In the genomic region with DNA sequence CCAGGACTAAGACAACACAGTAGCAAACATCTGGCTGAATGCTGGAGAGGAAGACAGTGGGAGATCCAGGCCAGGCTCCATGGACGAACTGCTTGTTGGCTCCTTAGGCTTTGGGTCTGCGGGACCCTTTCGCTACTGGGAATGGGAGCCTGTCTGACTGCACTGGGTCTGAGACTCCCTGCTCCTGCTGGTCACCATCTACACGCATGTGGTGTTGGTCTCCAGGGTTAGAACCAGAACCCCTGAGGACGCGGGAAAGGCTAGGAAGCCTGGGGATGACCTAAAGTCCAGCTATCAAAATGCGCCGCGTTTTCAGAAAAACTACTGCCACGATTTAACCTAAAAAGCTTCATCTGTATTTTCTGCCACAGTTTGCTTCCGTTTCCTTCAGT, we compare ENCODE assay signal across 1 cellular context.
TF ChIP-seq lines count a peak whose summit lies in the region.

No MANE protein-coding gene starts in this region.

TF ChIP-seq in SK-N-SH treated with all-trans-retinoic acid at 6 μM for 48 hours, 23 proteins besides CTCF, POLR2A, EP300 and RAD21 (continued from another document):
- TF ChIP-seq, protein P1, sequence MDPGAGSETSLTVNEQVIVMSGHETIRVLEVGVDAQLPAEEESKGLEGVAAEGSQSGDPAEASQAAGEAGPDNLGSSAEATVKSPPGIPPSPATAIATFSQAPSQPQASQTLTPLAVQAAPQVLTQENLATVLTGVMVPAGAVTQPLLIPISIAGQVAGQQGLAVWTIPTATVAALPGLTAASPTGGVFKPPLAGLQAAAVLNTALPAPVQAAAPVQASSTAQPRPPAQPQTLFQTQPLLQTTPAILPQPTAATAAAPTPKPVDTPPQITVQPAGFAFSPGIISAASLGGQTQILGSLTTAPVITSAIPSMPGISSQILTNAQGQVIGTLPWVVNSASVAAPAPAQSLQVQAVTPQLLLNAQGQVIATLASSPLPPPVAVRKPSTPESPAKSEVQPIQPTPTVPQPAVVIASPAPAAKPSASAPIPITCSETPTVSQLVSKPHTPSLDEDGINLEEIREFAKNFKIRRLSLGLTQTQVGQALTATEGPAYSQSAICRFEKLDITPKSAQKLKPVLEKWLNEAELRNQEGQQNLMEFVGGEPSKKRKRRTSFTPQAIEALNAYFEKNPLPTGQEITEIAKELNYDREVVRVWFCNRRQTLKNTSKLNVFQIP (CRISPR knock-in tag; IDR thresholded peaks at IDR 0.05; ENCODE audit: borderline replicate concordance, low read depth) = no peak
- TF ChIP-seq ZNF8 (CRISPR knock-in tag; IDR thresholded peaks at IDR 0.05) (no peak), ISL1 (CRISPR knock-in tag; IDR thresholded peaks at IDR 0.05) (no peak), ZFP3 (CRISPR knock-in tag; IDR thresholded peaks at IDR 0.05) (no peak)
TF ChIP-seq in SK-N-SH treated with all-trans-retinoic acid at 6 μM for 48 hours: peak in this region for 0.
